20 cellular contexts compared by ENCODE assay signal in the genomic region with DNA sequence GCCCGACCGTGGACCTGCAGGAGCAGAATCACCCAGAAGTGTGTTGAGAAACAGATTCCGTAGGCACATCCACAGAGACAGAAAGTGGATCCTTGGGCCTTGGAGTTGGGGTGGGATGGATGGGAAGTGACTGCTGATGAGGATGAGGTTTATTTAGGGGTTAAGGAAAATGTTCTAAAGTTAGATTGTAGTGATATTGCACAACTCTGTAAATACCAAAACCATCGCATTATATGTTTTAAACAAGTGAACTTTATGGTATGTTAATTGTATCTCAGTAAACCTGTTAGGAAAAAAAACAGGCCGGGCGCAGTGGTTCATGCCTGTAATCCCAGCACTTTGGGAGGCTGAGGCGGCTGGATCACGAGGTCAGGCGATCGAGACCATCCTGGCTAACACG. TPM values are rescaled to one million over a fixed set of nuclear protein-coding genes. Genes with fewer than 3 reads are reported as not detected.
"Had no signal": no experiment of that assay in that cellular context is flagged by ENCODE, and none has a peak within 500 bp of the region (broad histone marks: within the 10 kb centered on the region; RNA-seq: fewer than 3 reads in every experiment).

No MANE protein-coding gene starts in this region.

- H3K4me3 ChIP-seq: dorsolateral prefrontal cortex, heart left ventricle, mucosa of descending colon, sigmoid colon, skin epidermis, stomach, thoracic aorta, transverse colon had no signal

- FAIRE-seq: endometrium, frontal cortex had no signal

- H3K9ac ChIP-seq: parathyroid adenoma had no signal

- ATAC-seq: esophagus mucosa, heart left ventricle, mucosa of descending colon, natural killer cell had no signal

- H2AFZ ChIP-seq: parathyroid adenoma had no signal

- H3K9me3 ChIP-seq: heart left ventricle, mucosa of descending colon, sigmoid colon, stomach, thoracic aorta, transverse colon had no signal

- DNase-seq: cortex of kidney; dorsolateral prefrontal cortex; effector CD8-positive, alpha-beta T cell; heart left ventricle; hippocampal formation; mammary epithelial cell; mucosa of descending colon; natural killer cell; sigmoid colon; stimulated activated naive CD4-positive, alpha-beta T cell; stomach; substantia nigra; transverse colon had no signal

- H3K36me3 Mint-ChIP-seq: natural killer cell had no signal

- H3K36me3 ChIP-seq: thoracic aorta, transverse colon had no signal

- H3K27me3 ChIP-seq: dorsolateral prefrontal cortex, heart left ventricle, sigmoid colon, stomach had no signal

- H3K9me3 Mint-ChIP-seq: natural killer cell had no signal

- H3K27ac ChIP-seq: dorsolateral prefrontal cortex, heart left ventricle, parathyroid adenoma, sigmoid colon, skin epidermis, stomach, thoracic aorta, transverse colon had no signal

RNA-seq across cellular contexts. Expression of gene NPTX1, which starts 57.8 kb away (rescaled TPM):
- total RNA-seq: esophagus mucosa, kidney epithelial cell had no signal
